In genomic region chr6:106082735-106083398, GRCh38 we compare ENCODE assay signal across 13 cellular contexts. TPM values are rescaled to one million over a fixed set of nuclear protein-coding genes. Genes with fewer than 3 reads are reported as not detected.
DNase-seq lines count a peak whose midpoint lies in the region; ATAC-seq and TF ChIP-seq lines count a peak whose summit lies in the region.
"Had no signal": no experiment of that assay in that cellular context is flagged by ENCODE, and none has a peak within 500 bp of the region (broad histone marks: within the 10 kb centered on the region; RNA-seq: fewer than 3 reads in every experiment).

No MANE protein-coding gene starts in this region.

- H2BK20ac ChIP-seq in IMR-90 (ENCODE audit: low read depth, low read length) = peak overlapping the region; percentile 95

- H3K9me3 Mint-ChIP-seq in CD4-positive, alpha-beta T cell = no peaks in the 10 kb centered on the region
- H3K9me3 Mint-ChIP-seq: type B pancreatic cell had no signal

- ATAC-seq in CD4-positive, alpha-beta T cell (ENCODE audit: poor library complexity) = no peak
- peak; percentile 12 for ATAC-seq in IMR-90 (ENCODE audit: low read depth)

- H4K91ac ChIP-seq in IMR-90 (ENCODE audit: insufficient read depth, low read depth, low read length) = peak overlapping the region; percentile 94
- no peak overlapping the region for H4K91ac ChIP-seq in mesenchymal stem cell (ENCODE audit: low read length)

- H3K4me1 ChIP-seq in IMR-90 (ENCODE audit: control insufficient read depth, insufficient read depth, low read length) = peaks cover 13% of the 10 kb centered on the region
- peaks cover 6% of the 10 kb centered on the region for H3K4me1 ChIP-seq in mesenchymal stem cell (ENCODE audit: control insufficient read depth, insufficient read depth, low read depth, low read length)

- H3K23ac ChIP-seq in IMR-90 (ENCODE audit: low read depth, low read length) = peak overlapping the region; percentile 97
- H3K23ac ChIP-seq in mesenchymal stem cell (ENCODE audit: low read length in 2 of 2) = no peak overlapping the region

- H2BK5ac ChIP-seq in IMR-90 (ENCODE audit: low read depth, low read length, poor library complexity, severe bottlenecking) (peak overlapping the region; percentile 95), mesenchymal stem cell (ENCODE audit: low read depth, low read length, poor library complexity, severe bottlenecking) (no peak overlapping the region)

- peaks cover 4% of the 10 kb centered on the region for H3K27me3 ChIP-seq in CD4-positive, alpha-beta T cell (ENCODE audit: control insufficient read depth, insufficient read depth, low read length)
- H3K27me3 ChIP-seq in IMR-90 (ENCODE audit: control insufficient read depth, insufficient read depth, low read length) (no peaks in the 10 kb centered on the region), mesenchymal stem cell (ENCODE audit: control insufficient read depth in 1 of 2, insufficient read depth in 1 of 2, low read length in 2 of 2) (no peaks in the 10 kb centered on the region)
- H3K27me3 ChIP-seq: neutrophil had no signal

- no peak for TF ChIP-seq RAD21 in IMR-90 (IDR thresholded peaks at IDR 0.05; ENCODE audit: low read length)

- peaks cover 57% of the 10 kb centered on the region for H3K4me1 Mint-ChIP-seq in CD4-positive, alpha-beta T cell (ENCODE audit: low read depth)

- peak overlapping the region; percentile 25 for H3K27ac Mint-ChIP-seq in CD4-positive, alpha-beta T cell
- H3K27ac Mint-ChIP-seq: type B pancreatic cell had no signal

- H4K20me1 ChIP-seq in IMR-90 (ENCODE audit: insufficient read depth, low read length) = no peaks in the 10 kb centered on the region; the same call in 1 of the 2 replicates

- H3K4me3 ChIP-seq in IMR-90 (ENCODE audit: insufficient read depth, low read depth, low read length) = no peak overlapping the region
- H3K4me3 ChIP-seq in mesenchymal stem cell (ENCODE audit: insufficient read depth in 1 of 2, low read depth in 1 of 2, low read length in 2 of 2) = no peak overlapping the region

- H3K18ac ChIP-seq in IMR-90 (ENCODE audit: low read depth, low read length) = peak overlapping the region; percentile 90; the same call in 1 of the 2 replicates
- peak overlapping the region in 1 of 2 experiments; percentile 49 for H3K18ac ChIP-seq in mesenchymal stem cell (ENCODE audit: low read depth in 1 of 2, low read length in 2 of 2)

- intact Hi-C loops in CD4-positive, alpha-beta T cell (cut with DNase I, micrococcal nuclease) = loop anchor here in 1 of 2 experiments (10.0 kb wide), 1 partner anchor 598 kb away; no protein-coding TSS in a partner anchor
- intact Hi-C loops in IMR-90 (cut with micrococcal nuclease) = loop anchor here (5.0 to 10.0 kb wide), 2 partner anchors 46 to 288 kb away; no protein-coding TSS in a partner anchor
- intact Hi-C loops in posterior vena cava (cut with DNase I) = loop anchor here in 1 of 2 donors (10.0 kb wide), 1 partner anchor 1188 kb away; no protein-coding TSS in a partner anchor

- H2AK9ac ChIP-seq in IMR-90 (replicated peaks; ENCODE audit: low read depth, low read length, poor library complexity) = no peak overlapping the region

- peak overlapping the region; percentile 57; the same call in 1 of the 2 replicates for H4K5ac ChIP-seq in IMR-90 (ENCODE audit: low read depth, low read length)

- H2BK120ac ChIP-seq in IMR-90 (ENCODE audit: low read depth, low read length) (peak overlapping the region; percentile 98), mesenchymal stem cell (ENCODE audit: low read depth, low read length) (no peak overlapping the region)

- H2BK15ac ChIP-seq in IMR-90 (ENCODE audit: low read depth, low read length) = peak overlapping the region; percentile 55; the same call in 1 of the 3 replicates
- no peak overlapping the region for H2BK15ac ChIP-seq in mesenchymal stem cell (ENCODE audit: low read depth, poor library complexity, severe bottlenecking)

- TF ChIP-seq CTCF in CD4-positive, alpha-beta T cell (IDR thresholded peaks at IDR 0.05) = no peak
- no peak for TF ChIP-seq CTCF in IMR-90 (conservative IDR thresholded peaks at IDR 0.05; ENCODE audit: low read depth, low read length)

- peak overlapping the region in 1 of 2 experiments; percentile 93 for H2BK12ac ChIP-seq in mesenchymal stem cell (ENCODE audit: low read length in 2 of 2)

- DNase-seq in CD4-positive, alpha-beta T cell = no peak
- DNase-seq in IMR-90 (peak; percentile 94), amniotic stem cell (lab: John Stamatoyannopoulos, UW) (peak; percentile 57), mesenchymal stem cell (peak; percentile 72), posterior vena cava (ENCODE audit: low spot score) (no peak), OCI-M1 (lab: John Stamatoyannopoulos, UW) (no peak), caudate nucleus (lab: John Stamatoyannopoulos, UW) (no peak)
- DNase-seq: GDM1; NCI-H1105; NK-92 treated with Interleukin-12 subunit alpha and Interleukin-12 subunit beta, amount 100 ng/mL, for 24 hours; T-helper 9 cell had no signal

- CTCF ChIA-PET in CD4-positive, alpha-beta T cell (lab: Charles Lee) = interaction anchor here (0.6 to 1.9 kb wide), 5 partner anchors 35 to 484 kb away, joined by 3 to 7 read pairs (median 3); no protein-coding TSS in a partner anchor
- CTCF ChIA-PET in IMR-90 (lab: Yijun Ruan, JAX) = interaction anchor here (1.0 kb wide), 1 partner anchor 141 kb away, joined by 3 read pairs; no protein-coding TSS in a partner anchor

- in situ Hi-C loops in IMR-90 (cut with MboI; ENCODE audit: low sequenced_read_pairs) = loop anchor here (5.0 kb wide), 1 partner anchor 601 kb away; no protein-coding TSS in a partner anchor

- H3K9ac ChIP-seq in IMR-90 (ENCODE audit: low read depth, low read length) (peak overlapping the region; percentile 30; the same call in 1 of the 2 replicates), mesenchymal stem cell (ENCODE audit: low read length) (no peak overlapping the region)

- TF ChIP-seq POLR2A in IMR-90 (IDR thresholded peaks at IDR 0.05; ENCODE audit: low read depth, low read length) = no peak

- dilution Hi-C loops in IMR-90 (cut with HindIII; ENCODE audit: low sequenced_read_pairs, unreplicated experiment) = no loop called here

- H3K27ac ChIP-seq in CD4-positive, alpha-beta T cell (ENCODE audit: low read depth, low read length) = no peak overlapping the region
- H3K27ac ChIP-seq in IMR-90 (ENCODE audit: insufficient read depth, low read length) (peak overlapping the region; percentile 73), mesenchymal stem cell (ENCODE audit: low read length, poor library complexity, severe bottlenecking) (no peak overlapping the region), caudate nucleus (ENCODE audit: low read depth, low read length) (no peak overlapping the region)
- H3K27ac ChIP-seq: neutrophil had no signal

- H3K36me3 ChIP-seq in IMR-90 (ENCODE audit: control insufficient read depth, insufficient read depth, low read length) (no peaks in the 10 kb centered on the region), mesenchymal stem cell (ENCODE audit: control insufficient read depth in 1 of 2, insufficient read depth in 2 of 2, low read depth in 1 of 2, low read length in 2 of 2) (no peaks in the 10 kb centered on the region)
- H3K36me3 ChIP-seq: neutrophil had no signal

- H3K4me3 Mint-ChIP-seq in CD4-positive, alpha-beta T cell = peak overlapping the region; percentile 59
- H3K4me3 Mint-ChIP-seq: type B pancreatic cell had no signal

- peaks cover 23% of the 10 kb centered on the region for H3K27me3 Mint-ChIP-seq in CD4-positive, alpha-beta T cell

- peaks cover 4% of the 10 kb centered on the region for H3K9me1 ChIP-seq in IMR-90 (ENCODE audit: insufficient read depth, low read length)

- no peaks in the 10 kb centered on the region for H3K79me1 ChIP-seq in IMR-90 (ENCODE audit: low read depth in 1 of 2, low read length in 2 of 2)
- no peaks in the 10 kb centered on the region for H3K79me1 ChIP-seq in mesenchymal stem cell (replicated peaks; ENCODE audit: low read length, poor library complexity, severe bottlenecking)

- H3K4ac ChIP-seq in IMR-90 (ENCODE audit: low read depth, low read length) (peak overlapping the region; percentile 97), mesenchymal stem cell (ENCODE audit: low read depth in 1 of 2, low read length in 2 of 2) (peak overlapping the region in 1 of 2 experiments; percentile 66)

- BruUV-seq in IMR-90 (replicated peaks; lab: Mats Ljungman, UMichigan) = no TSS peak

- H3K56ac ChIP-seq in IMR-90 (ENCODE audit: extremely low read depth, insufficient read depth, low read length) = peak overlapping the region; percentile 75

- H4K8ac ChIP-seq in IMR-90 (ENCODE audit: low read depth in 2 of 2, low read length in 2 of 2) (peak overlapping the region in 1 of 2 experiments; percentile 94; a peak in 2 of 4 replicates), mesenchymal stem cell (ENCODE audit: low read length) (no peak overlapping the region)

- peak overlapping the region; percentile 87 for H2AFZ ChIP-seq in IMR-90 (replicated peaks; ENCODE audit: low read length, poor library complexity)
- H2AFZ ChIP-seq in mesenchymal stem cell (ENCODE audit: low read depth, low read length) = no peak overlapping the region

- WGBS in IMR-90 (ENCODE audit: extremely low coverage in 2 of 2, insufficient read length in 1 of 2), 2 experiments = no CpG with 5 or more reads among the region's 6 CpGs
- 29% methylated on average over 4 of the region's 6 CpGs for WGBS in mesenchymal stem cell

- no peaks in the 10 kb centered on the region for H3K9me3 ChIP-seq in CD4-positive, alpha-beta T cell (ENCODE audit: control insufficient read depth, low read length)
- H3K9me3 ChIP-seq in IMR-90 (ENCODE audit: control insufficient read depth, insufficient read depth, low read length) (no peaks in the 10 kb centered on the region), mesenchymal stem cell (ENCODE audit: control insufficient read depth, low read length) (no peaks in the 10 kb centered on the region)
- H3K9me3 ChIP-seq: neutrophil had no signal

- H2AK5ac ChIP-seq in IMR-90 (ENCODE audit: low read depth, low read length) (peak overlapping the region; percentile 81; the same call in 1 of the 2 replicates), mesenchymal stem cell (ENCODE audit: low read length, severe bottlenecking) (no peak overlapping the region)

- H3K4me2 ChIP-seq in IMR-90 (ENCODE audit: low read depth, low read length) = peak overlapping the region; percentile 25; the same call in 1 of the 2 replicates
- H3K4me2 ChIP-seq in mesenchymal stem cell (ENCODE audit: low read length, poor library complexity, severe bottlenecking) = no peak overlapping the region

- no peaks in the 10 kb centered on the region for H3K36me3 Mint-ChIP-seq in CD4-positive, alpha-beta T cell (ENCODE audit: low read depth)
- H3K36me3 Mint-ChIP-seq: type B pancreatic cell had no signal

- POLR2A ChIA-PET in CD4-positive, alpha-beta T cell (lab: Charles Lee) = interaction anchor here (0.8 to 3.0 kb wide), 6 partner anchors 8 to 91 kb away, joined by 3 to 29 read pairs (median 6); no protein-coding TSS in a partner anchor
- POLR2A ChIA-PET in IMR-90 (lab: Charles Lee; ENCODE audit: unreplicated experiment) = no interaction called here

- H3K14ac ChIP-seq in IMR-90 (replicated peaks; ENCODE audit: low read depth, low read length) (peak overlapping the region; percentile 91), mesenchymal stem cell (ENCODE audit: low read length in 2 of 2) (no peak overlapping the region)

RNA-seq across cellular contexts. Expression of gene PRDM1, which starts 3.3 kb away (rescaled TPM):
- 10 to 100 TPM; 69.9 to 83.4 TPM for total RNA-seq in CD4-positive, alpha-beta T cell
- total RNA-seq in IMR-90 (2012; rRNA removed) (2.3 and 6.9 TPM in 2 replicates), posterior vena cava (1 to 10 TPM; 2.4 to 2.9 TPM)
- polyA plus RNA-seq in IMR-90 (2012; rRNA removed) = 3.0 and 3.9 TPM in 2 replicates
- 2.5 and 2.9 TPM in 2 replicates for polyA plus RNA-seq in IMR-90 (2012; cell fraction: cytosol; rRNA removed)
- 11.9 and 13.5 TPM in 2 replicates for polyA plus RNA-seq in IMR-90 (2012; cell fraction: nucleus; rRNA removed; ENCODE audit: low replicate concordance)
- 7.5 TPM for polyA plus RNA-seq in mesenchymal stem cell (2013, experiment 1 of 2)
- polyA plus RNA-seq in mesenchymal stem cell (2013, experiment 2 of 2) = 7.3 TPM

Comparison
In these comparisons a context has a peak if more than half of its experiments do, and no peak if none do; other contexts are left out.
1. DNase-seq: peak in IMR-90 (single experiment), amniotic stem cell (single experiment) and mesenchymal stem cell (single experiment); none in CD4-positive, alpha-beta T cell (0 of 10), posterior vena cava (single experiment), OCI-M1 (single experiment) and caudate nucleus (0 of 61).